ENCODE assay signal across 8 cellular contexts in genomic region chr15:75508741-75509532, GRCh38. TPM values are rescaled to one million over a fixed set of nuclear protein-coding genes. Genes with fewer than 3 reads are reported as not detected.
DNase-seq lines count a peak whose midpoint lies in the region; ATAC-seq and TF ChIP-seq lines count a peak whose summit lies in the region.

No MANE protein-coding gene starts in this region.

- CTCF ChIA-PET in Calu3 (lab: Charles Lee): interaction anchor here (0.5 to 1.6 kb wide), 10 partner anchors 12 to 177 kb away, joined by 3 to 9 read pairs (median 4); partner anchors contain the start of genes MAN2C1 and PTPN9

- no TSS peak for BruUV-seq in Calu3 (replicated peaks; lab: Mats Ljungman, UMichigan)

- no peaks in the 10 kb centered on the region for H3K9me3 Mint-ChIP-seq in Calu3 (ENCODE audit: low read depth, unreplicated experiment)
- H3K9me3 Mint-ChIP-seq in T-helper 2 cell treated with Interferon-gamma antibody and Interleukin-4, amounts not matched to agents 5 μg/mL and 100 μg/mL, for 36 hours: no peaks in the 10 kb centered on the region

- no peak overlapping the region for H3K4me3 Mint-ChIP-seq in Calu3 (ENCODE audit: low read depth, unreplicated experiment)
- H3K4me3 Mint-ChIP-seq in T-helper 2 cell treated with Interferon-gamma antibody and Interleukin-4, amounts not matched to agents 5 μg/mL and 100 μg/mL, for 36 hours: no peak overlapping the region

- no peak overlapping the region for H3K27ac Mint-ChIP-seq in Calu3 (ENCODE audit: unreplicated experiment)
- no peak overlapping the region for H3K27ac Mint-ChIP-seq in T-helper 2 cell treated with Interferon-gamma antibody and Interleukin-4, amounts not matched to agents 5 μg/mL and 100 μg/mL, for 36 hours

- H3K27me3 Mint-ChIP-seq in Calu3 (ENCODE audit: unreplicated experiment): no peaks in the 10 kb centered on the region
- H3K27me3 Mint-ChIP-seq in T-helper 2 cell treated with Interferon-gamma antibody and Interleukin-4, amounts not matched to agents 5 μg/mL and 100 μg/mL, for 36 hours (ENCODE audit: low read depth): no peaks in the 10 kb centered on the region

- intact Hi-C loops in Calu3 (cut with micrococcal nuclease; ENCODE audit: unreplicated experiment): loop anchor here (2.0 to 10.0 kb wide), 2 partner anchors 136 to 174 kb away; partner anchors contain the start of genes IMP3 and SNX33

- no peak for ATAC-seq in stimulated activated naive CD8-positive, alpha-beta T cell treated with anti-CD3 and anti-CD28 coated beads, Interleukin-15, Interleukin-2, amounts not matched to agents 100 U/mL and 50 U/mL, for 24 hours
- ATAC-seq in HG03135 (IDR thresholded peaks at IDR 0.05; ENCODE audit: unreplicated experiment) (no peak), GM19328 (IDR thresholded peaks at IDR 0.05; ENCODE audit: unreplicated experiment) (no peak)

- H3K4me1 Mint-ChIP-seq in Calu3 (ENCODE audit: low read depth, unreplicated experiment): no peaks in the 10 kb centered on the region
- H3K4me1 Mint-ChIP-seq in T-helper 2 cell treated with Interferon-gamma antibody and Interleukin-4, amounts not matched to agents 5 μg/mL and 100 μg/mL, for 36 hours (ENCODE audit: low read depth): no peaks in the 10 kb centered on the region

- peak; percentile 49 for TF ChIP-seq CTCF in Calu3 (IDR thresholded peaks at IDR 0.05; ENCODE audit: unreplicated experiment)

- DNase-seq in Calu3 (peak; percentile 39), HCEC 1CT (peak; percentile 45), fibroblast of the conjunctiva (ENCODE audit: low read depth) (peak; percentile 48), NCI-H146 treated with DMSO at 0.1 percent for 48 hours (lab: John Stamatoyannopoulos, UW; ENCODE audit: unreplicated experiment) (no peak)
- DNase-seq in T-helper 2 cell treated with Interferon-gamma antibody and Interleukin-4, amounts not matched to agents 5 μg/mL and 100 μg/mL, for 36 hours (ENCODE audit: low spot score): peak; percentile 10
- DNase-seq in stimulated activated naive CD8-positive, alpha-beta T cell treated with anti-CD3 and anti-CD28 coated beads, Interleukin-15, Interleukin-2, amounts not matched to agents 100 U/mL and 50 U/mL, for 24 hours: peak; percentile 4

- H3K36me3 Mint-ChIP-seq in Calu3 (ENCODE audit: insufficient read depth, unreplicated experiment): peaks cover 15% of the 10 kb centered on the region
- H3K36me3 Mint-ChIP-seq in T-helper 2 cell treated with Interferon-gamma antibody and Interleukin-4, amounts not matched to agents 5 μg/mL and 100 μg/mL, for 36 hours (ENCODE audit: low read depth): peaks cover 28% of the 10 kb centered on the region

RNA-seq across cellular contexts. Expression of gene SIN3A, which starts 57.4 kb away (rescaled TPM):
- 91.4 and 97.6 TPM in 2 replicates for total RNA-seq in Calu3 (2022)
